25 cellular contexts compared by ENCODE assay signal in genomic region chr18:51957001-51957400, GRCh38.
"Had no signal": no experiment of that assay in that cellular context is flagged by ENCODE, and none has a peak within 500 bp of the region (broad histone marks: within the 10 kb centered on the region; RNA-seq: fewer than 3 reads in every experiment).

No MANE protein-coding gene starts in this region.

- DNase-seq: hypothalamus; immature natural killer cell; kidney; left colon; left lung; midbrain; mucosa of descending colon; naive thymus-derived CD4-positive, alpha-beta T cell; ovary; right lobe of liver; stimulated activated CD4-positive, alpha-beta T cell treated with anti-CD3 and anti-CD28 coated beads, Interleukin-1b, Interleukin-23, amount 100 ng/mL, for 48 hours; stimulated activated CD4-positive, alpha-beta T cell treated with anti-CD3 and anti-CD28 coated beads, Interleukin-2, amount 100 ng/mL, for 48 hours; stimulated activated CD4-positive, alpha-beta T cell treated with anti-CD3 and anti-CD28 coated beads, Interleukin-4, amount 100 ng/mL, for 4 hours; stimulated activated CD8-positive, alpha-beta memory T cell treated with anti-CD3 and anti-CD28 coated beads, Interleukin-4, amount 100 ng/mL, for 48 hours; stimulated activated naive CD4-positive, alpha-beta T cell treated with Interleukin-2 at 50 U/mL for 16 hours; stimulated activated naive CD8-positive, alpha-beta T cell treated with anti-CD3 and anti-CD28 coated beads, Interleukin-15, amount 100 ng/mL, for 72 hours; substantia nigra; uterus had no signal

- H3K4me2 ChIP-seq: smooth muscle cell had no signal

- H3K27ac ChIP-seq: left lung, ovary, right atrium auricular region, right lobe of liver, tibial nerve, uterus had no signal

- H3K9me3 ChIP-seq: left lung, mucosa of descending colon, ovary, right atrium auricular region, right lobe of liver, tibial nerve, uterus had no signal

- H3K4me3 ChIP-seq: left lung, lung, mucosa of descending colon, ovary, right atrium auricular region, right lobe of liver, smooth muscle cell, tibial nerve, uterus had no signal

- FAIRE-seq: islet of Langerhans, kidney had no signal

- H3K4me1 ChIP-seq: left lung, right atrium auricular region, right lobe of liver, tibial nerve, uterus had no signal

- H3K36me3 ChIP-seq: left lung, ovary, right atrium auricular region, right lobe of liver, tibial nerve, uterus had no signal

- H3K27me3 ChIP-seq: left lung, ovary, right atrium auricular region, right lobe of liver, tibial nerve, uterus had no signal

- ATAC-seq: left colon; left lung; mucosa of descending colon; naive thymus-derived CD4-positive, alpha-beta T cell; natural killer cell treated with Interleukin-12 subunit alpha and Interleukin-12 subunit beta and Interleukin-15 and Interleukin-18, amount 100 ng/mL, for 72 hours; right lobe of liver; stimulated activated memory B cell treated with anti-CD40 and anti-IgM and Interleukin-4, amounts not matched to agents 10 μg/mL and 1 μg/mL and 100 μg/mL, for 72 hours; stimulated activated naive CD8-positive, alpha-beta T cell treated with anti-CD3 and anti-CD28 coated beads, Interleukin-15, amount 100 ng/mL, for 72 hours had no signal
